28 cellular contexts compared by ENCODE assay signal in genomic region chr4:120440730-120441129, GRCh38.
"Had no signal": no experiment of that assay in that cellular context is flagged by ENCODE, and none has a peak within 500 bp of the region (broad histone marks: within the 10 kb centered on the region; RNA-seq: fewer than 3 reads in every experiment).

No MANE protein-coding gene starts in this region.

- H3K36me3 ChIP-seq: ovary, right lobe of liver, sigmoid colon, spleen, suprapubic skin, tibial artery, transverse colon, upper lobe of right lung, uterus had no signal

- H3K4me1 ChIP-seq: parathyroid adenoma, psoas muscle, right lobe of liver, sigmoid colon, spleen, suprapubic skin, testis, transverse colon, upper lobe of right lung, uterus had no signal

- H2AFZ ChIP-seq: parathyroid adenoma had no signal

- H3K27ac ChIP-seq: ovary, parathyroid adenoma, psoas muscle, right lobe of liver, sigmoid colon, spleen, suprapubic skin, testis, tibial artery, transverse colon, upper lobe of right lung, uterus had no signal

- H3K9me3 ChIP-seq: ovary, psoas muscle, right lobe of liver, sigmoid colon, spleen, suprapubic skin, testis, tibial artery, transverse colon, upper lobe of right lung, uterus had no signal

- DNase-seq: naive thymus-derived CD4-positive, alpha-beta T cell; natural killer cell; nephron progenitor cell; occipital lobe; ovary; psoas muscle; right cardiac atrium; sigmoid colon; small intestine; spleen; stimulated activated CD4-positive, alpha-beta T cell treated with anti-CD3 and anti-CD28 coated beads, Interleukin-12 subunit alpha, Interleukin-12 subunit beta, amount 100 ng/mL, for 4 hours; stimulated activated CD4-positive, alpha-beta T cell treated with anti-CD3 and anti-CD28 coated beads, Interleukin-1b, Interleukin-23, amount 100 ng/mL, for 48 hours; stimulated activated CD4-positive, alpha-beta T cell treated with anti-CD3 and anti-CD28 coated beads, Interleukin-4, amount 100 ng/mL, for 1 hour; stimulated activated CD4-positive, alpha-beta T cell treated with anti-CD3 and anti-CD28 coated beads, Interleukin-4, amount 100 ng/mL, for 4 hours; stimulated activated CD8-positive, alpha-beta memory T cell treated with anti-CD3 and anti-CD28 coated beads, Interleukin-4, amount 100 ng/mL, for 48 hours; stimulated activated naive CD4-positive, alpha-beta T cell; stimulated activated naive CD8-positive, alpha-beta T cell treated with anti-CD3 and anti-CD28 coated beads, Interleukin-15, amount 100 ng/mL, for 72 hours; stimulated activated naive CD8-positive, alpha-beta T cell treated with anti-CD3 and anti-CD28 coated beads, Interleukin-15, Interleukin-2, amounts not matched to agents 100 U/mL and 50 U/mL, for 24 hours; substantia nigra; testis; tibial artery; transverse colon; upper lobe of right lung; uterus had no signal

- H3K79me2 ChIP-seq: parathyroid adenoma had no signal

- H3K9ac ChIP-seq: parathyroid adenoma had no signal

- ATAC-seq: naive thymus-derived CD4-positive, alpha-beta T cell; natural killer cell; psoas muscle; right cardiac atrium; right lobe of liver; stimulated activated memory B cell treated with anti-CD40 and anti-IgM and Interleukin-4, amounts not matched to agents 10 μg/mL and 1 μg/mL and 100 μg/mL, for 72 hours; stimulated activated naive CD8-positive, alpha-beta T cell treated with anti-CD3 and anti-CD28 coated beads, Interleukin-15, amount 100 ng/mL, for 72 hours; stimulated activated naive CD8-positive, alpha-beta T cell treated with anti-CD3 and anti-CD28 coated beads, Interleukin-15, Interleukin-2, amounts not matched to agents 100 U/mL and 50 U/mL, for 24 hours; upper lobe of right lung had no signal

- H3K4me3 ChIP-seq: ovary, psoas muscle, right lobe of liver, sigmoid colon, spleen, suprapubic skin, testis, tibial artery, transverse colon, upper lobe of right lung, uterus had no signal

- H3K27me3 ChIP-seq: ovary, right lobe of liver, sigmoid colon, spleen, suprapubic skin, testis, tibial artery, transverse colon, upper lobe of right lung, uterus had no signal
